ENCODE assay signal across 26 cellular contexts in the genomic region with DNA sequence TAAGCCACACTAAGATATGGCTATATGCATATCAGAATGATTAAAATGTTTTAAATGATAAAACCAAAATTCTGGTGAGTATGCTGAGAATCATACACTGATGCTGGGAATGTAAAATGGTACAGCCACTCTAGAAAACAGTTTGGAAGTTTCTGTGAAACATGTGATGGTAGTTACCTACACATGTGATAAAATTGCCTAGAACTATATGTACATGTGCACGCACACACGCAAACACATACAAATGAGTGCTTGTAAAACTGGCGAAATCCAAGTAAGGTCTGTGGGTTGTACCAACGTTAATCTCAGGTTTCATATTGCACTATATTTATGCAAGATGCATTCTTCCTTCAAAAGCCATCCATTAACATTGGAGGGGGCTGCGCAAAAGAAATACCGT.
"Had no signal": no experiment of that assay in that cellular context is flagged by ENCODE, and none has a peak within 500 bp of the region (broad histone marks: within the 10 kb centered on the region; RNA-seq: fewer than 3 reads in every experiment).

No MANE protein-coding gene starts in this region.

- H3K36me3 ChIP-seq: colonic mucosa, esophagus muscularis mucosa, esophagus squamous epithelium, gastrocnemius medialis, gastroesophageal sphincter, heart left ventricle had no signal

- H3K27me3 ChIP-seq: colonic mucosa, foreskin keratinocyte, gastrocnemius medialis had no signal

- DNase-seq: colonic mucosa; cortex of kidney; dermis blood vessel endothelial cell; dorsolateral prefrontal cortex; effector CD4-positive, alpha-beta T cell; effector CD8-positive, alpha-beta T cell; effector memory CD4-positive, alpha-beta T cell; effector memory CD8-positive, alpha-beta T cell; endodermal cell; erythroblast; esophagus squamous epithelium; foreskin fibroblast; foreskin keratinocyte; foreskin melanocyte; gastrocnemius medialis; heart left ventricle had no signal

- H3K4me3 ChIP-seq: colonic mucosa, coronary artery, dorsolateral prefrontal cortex, esophagus muscularis mucosa, esophagus squamous epithelium, gastrocnemius medialis, gastroesophageal sphincter, heart left ventricle had no signal

- FAIRE-seq: colon, endometrium, endothelial cell of umbilical vein, frontal cortex had no signal

- H3K4me1 ChIP-seq: colonic mucosa, esophagus muscularis mucosa, esophagus squamous epithelium, foreskin keratinocyte, gastrocnemius medialis, gastroesophageal sphincter, heart left ventricle had no signal

- H3K27ac ChIP-seq: colonic mucosa, coronary artery, dorsolateral prefrontal cortex, epithelial cell of prostate, esophagus muscularis mucosa, esophagus squamous epithelium, foreskin keratinocyte, gastrocnemius medialis, gastroesophageal sphincter, heart left ventricle had no signal

- ATAC-seq: effector memory CD8-positive, alpha-beta T cell; esophagus mucosa; foreskin keratinocyte; gastrocnemius medialis; gastroesophageal sphincter; heart left ventricle had no signal

- H3K27ac Mint-ChIP-seq: dendritic cell treated with granulocyte-macrophage colony-stimulating factor and Interleukin-4, amounts not matched to agents 40 ng/mL and 50 ng/mL, for 4 days; effector memory CD8-positive, alpha-beta T cell; endodermal cell had no signal

- H3K9me3 Mint-ChIP-seq: effector memory CD8-positive, alpha-beta T cell; endodermal cell had no signal

- H3K9me3 ChIP-seq: colonic mucosa, esophagus muscularis mucosa, esophagus squamous epithelium, gastrocnemius medialis, gastroesophageal sphincter had no signal

- H3K4me3 Mint-ChIP-seq: dendritic cell treated with granulocyte-macrophage colony-stimulating factor and Interleukin-4, amounts not matched to agents 40 ng/mL and 50 ng/mL, for 4 days; effector memory CD8-positive, alpha-beta T cell; endodermal cell had no signal
